Comparison of ENCODE assay signal across 8 cellular contexts in genomic region chrX:19863237-19864223, GRCh38. TPM values are rescaled to one million over a fixed set of nuclear protein-coding genes. Genes with fewer than 3 reads are reported as not detected.
DNase-seq lines count a peak whose midpoint lies in the region; ATAC-seq, FAIRE-seq and TF ChIP-seq lines count a peak whose summit lies in the region.

No MANE protein-coding gene starts in this region.

- no peaks in the 10 kb centered on the region for H3K36me3 Mint-ChIP-seq in type B pancreatic cell

- ATAC-seq in GM21447 (IDR thresholded peaks at IDR 0.05; ENCODE audit: unreplicated experiment) (peak; percentile 62), HG03558 (IDR thresholded peaks at IDR 0.05; ENCODE audit: extremely low read depth, unreplicated experiment) (peak; percentile 52)

- H3K27me3 Mint-ChIP-seq in type B pancreatic cell: no peaks in the 10 kb centered on the region

- no peak for FAIRE-seq in urothelium cell line (lab: Jason Lieb, UNC)

- peaks cover 6% of the 10 kb centered on the region for H3K4me1 Mint-ChIP-seq in type B pancreatic cell (ENCODE audit: unreplicated experiment)

- H3K9me3 Mint-ChIP-seq in type B pancreatic cell: peaks cover 5% of the 10 kb centered on the region

- no peak overlapping the region for H3K4me3 Mint-ChIP-seq in type B pancreatic cell

- DNase-seq in fibroblast of villous mesenchyme (ENCODE audit: low read depth) (peak; percentile 53), urothelium cell line (ENCODE audit: low spot score) (no peak), type B pancreatic cell (ENCODE audit: extremely low spot score, unreplicated experiment) (no peak), DMS79 treated with DMSO at 0.1 percent for 48 hours (lab: John Stamatoyannopoulos, UW) (no peak)
- DNase-seq in stimulated activated CD4-positive, alpha-beta T cell treated with anti-CD3 and anti-CD28 coated beads, Interleukin-4, amount 100 ng/mL, for 24 hours: no peak

- peak overlapping the region; percentile 26 for H3K4me3 ChIP-seq in GM12875 (ENCODE audit: low read depth, low read length)
- H3K4me3 ChIP-seq in fibroblast of villous mesenchyme (ENCODE audit: low read depth, low read length): no peak overlapping the region

- no peak overlapping the region for H3K27ac Mint-ChIP-seq in type B pancreatic cell

- TF ChIP-seq CTCF in GM12875 (IDR thresholded peaks at IDR 0.05; ENCODE audit: borderline replicate concordance, insufficient read depth, low read depth, low read length): no peak
- TF ChIP-seq CTCF in fibroblast of villous mesenchyme (IDR thresholded peaks at IDR 0.05; ENCODE audit: insufficient read depth, low read depth, low read length): no peak
- no peak for TF ChIP-seq CTCF in type B pancreatic cell (conservative IDR thresholded peaks at IDR 0.05)

RNA-seq across cellular contexts. Expression of gene SH3KBP1, which starts 23.9 kb away (rescaled TPM):
- total RNA-seq in fibroblast of villous mesenchyme: 18.6 and 21.3 TPM in 2 replicates
- total RNA-seq in type B pancreatic cell (ENCODE audit: low replicate concordance): 11.5 TPM in 2 replicates
